1 cellular context compared by ENCODE assay signal in the genomic region with DNA sequence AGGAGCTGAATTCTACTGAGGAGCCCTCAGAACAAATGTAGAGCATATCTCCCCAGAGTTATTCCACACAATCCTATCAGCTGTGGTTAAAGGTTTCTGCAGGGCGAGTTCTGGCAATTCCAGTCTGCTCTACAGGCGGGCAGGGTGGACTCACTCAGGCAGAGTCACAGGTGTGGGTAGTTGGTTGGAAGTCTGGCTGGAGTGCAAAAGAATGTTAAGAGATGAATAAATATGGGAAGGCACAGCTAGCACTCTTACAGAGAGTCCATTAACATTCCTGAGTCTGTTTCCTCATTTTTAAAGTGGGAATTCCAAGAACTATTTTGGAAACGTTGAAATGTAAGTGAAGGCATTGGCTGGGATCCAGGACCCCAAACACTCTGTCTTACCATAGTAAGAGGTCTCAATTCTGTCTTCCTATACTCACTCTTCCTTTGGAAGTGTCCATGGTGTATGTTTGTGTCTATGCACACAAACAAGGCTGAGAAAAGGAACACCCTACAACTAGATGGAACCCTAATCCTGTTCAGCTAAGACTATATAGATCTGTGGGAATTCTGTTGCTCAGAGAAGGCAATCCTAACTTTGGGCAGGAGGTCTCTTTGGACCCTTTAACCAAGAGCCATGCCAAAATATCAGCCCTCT.
TF ChIP-seq lines count a peak whose summit lies in the region.

No MANE protein-coding gene starts in this region.

TF ChIP-seq in WTC11, 78 proteins besides CTCF, POLR2A, EP300 and RAD21 (continued from another document):
- TF ChIP-seq, protein P1, sequence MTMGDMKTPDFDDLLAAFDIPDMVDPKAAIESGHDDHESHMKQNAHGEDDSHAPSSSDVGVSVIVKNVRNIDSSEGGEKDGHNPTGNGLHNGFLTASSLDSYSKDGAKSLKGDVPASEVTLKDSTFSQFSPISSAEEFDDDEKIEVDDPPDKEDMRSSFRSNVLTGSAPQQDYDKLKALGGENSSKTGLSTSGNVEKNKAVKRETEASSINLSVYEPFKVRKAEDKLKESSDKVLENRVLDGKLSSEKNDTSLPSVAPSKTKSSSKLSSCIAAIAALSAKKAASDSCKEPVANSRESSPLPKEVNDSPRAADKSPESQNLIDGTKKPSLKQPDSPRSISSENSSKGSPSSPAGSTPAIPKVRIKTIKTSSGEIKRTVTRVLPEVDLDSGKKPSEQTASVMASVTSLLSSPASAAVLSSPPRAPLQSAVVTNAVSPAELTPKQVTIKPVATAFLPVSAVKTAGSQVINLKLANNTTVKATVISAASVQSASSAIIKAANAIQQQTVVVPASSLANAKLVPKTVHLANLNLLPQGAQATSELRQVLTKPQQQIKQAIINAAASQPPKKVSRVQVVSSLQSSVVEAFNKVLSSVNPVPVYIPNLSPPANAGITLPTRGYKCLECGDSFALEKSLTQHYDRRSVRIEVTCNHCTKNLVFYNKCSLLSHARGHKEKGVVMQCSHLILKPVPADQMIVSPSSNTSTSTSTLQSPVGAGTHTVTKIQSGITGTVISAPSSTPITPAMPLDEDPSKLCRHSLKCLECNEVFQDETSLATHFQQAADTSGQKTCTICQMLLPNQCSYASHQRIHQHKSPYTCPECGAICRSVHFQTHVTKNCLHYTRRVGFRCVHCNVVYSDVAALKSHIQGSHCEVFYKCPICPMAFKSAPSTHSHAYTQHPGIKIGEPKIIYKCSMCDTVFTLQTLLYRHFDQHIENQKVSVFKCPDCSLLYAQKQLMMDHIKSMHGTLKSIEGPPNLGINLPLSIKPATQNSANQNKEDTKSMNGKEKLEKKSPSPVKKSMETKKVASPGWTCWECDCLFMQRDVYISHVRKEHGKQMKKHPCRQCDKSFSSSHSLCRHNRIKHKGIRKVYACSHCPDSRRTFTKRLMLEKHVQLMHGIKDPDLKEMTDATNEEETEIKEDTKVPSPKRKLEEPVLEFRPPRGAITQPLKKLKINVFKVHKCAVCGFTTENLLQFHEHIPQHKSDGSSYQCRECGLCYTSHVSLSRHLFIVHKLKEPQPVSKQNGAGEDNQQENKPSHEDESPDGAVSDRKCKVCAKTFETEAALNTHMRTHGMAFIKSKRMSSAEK (CRISPR knock-in tag; IDR thresholded peaks at IDR 0.05; ENCODE audit: borderline replicate concordance) = no peak
- TF ChIP-seq, protein P2, sequence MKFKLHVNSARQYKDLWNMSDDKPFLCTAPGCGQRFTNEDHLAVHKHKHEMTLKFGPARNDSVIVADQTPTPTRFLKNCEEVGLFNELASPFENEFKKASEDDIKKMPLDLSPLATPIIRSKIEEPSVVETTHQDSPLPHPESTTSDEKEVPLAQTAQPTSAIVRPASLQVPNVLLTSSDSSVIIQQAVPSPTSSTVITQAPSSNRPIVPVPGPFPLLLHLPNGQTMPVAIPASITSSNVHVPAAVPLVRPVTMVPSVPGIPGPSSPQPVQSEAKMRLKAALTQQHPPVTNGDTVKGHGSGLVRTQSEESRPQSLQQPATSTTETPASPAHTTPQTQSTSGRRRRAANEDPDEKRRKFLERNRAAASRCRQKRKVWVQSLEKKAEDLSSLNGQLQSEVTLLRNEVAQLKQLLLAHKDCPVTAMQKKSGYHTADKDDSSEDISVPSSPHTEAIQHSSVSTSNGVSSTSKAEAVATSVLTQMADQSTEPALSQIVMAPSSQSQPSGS (CRISPR knock-in tag; IDR thresholded peaks at IDR 0.05; ENCODE audit: borderline replicate concordance, low read depth) = no peak
- TF ChIP-seq NFATC4 (CRISPR knock-in tag; IDR thresholded peaks at IDR 0.05) (no peak), ZNF263 (CRISPR knock-in tag; IDR thresholded peaks at IDR 0.05; ENCODE audit: low read depth) (no peak), EMX1 (CRISPR knock-in tag; IDR thresholded peaks at IDR 0.05) (no peak), ZBTB21 (CRISPR knock-in tag; IDR thresholded peaks at IDR 0.05; ENCODE audit: borderline replicate concordance) (no peak), FOXP1 (CRISPR knock-in tag; IDR thresholded peaks at IDR 0.05; ENCODE audit: borderline replicate concordance) (no peak), SP1 (CRISPR knock-in tag; conservative IDR thresholded peaks at IDR 0.05) (no peak)
- TF ChIP-seq, protein P3, sequence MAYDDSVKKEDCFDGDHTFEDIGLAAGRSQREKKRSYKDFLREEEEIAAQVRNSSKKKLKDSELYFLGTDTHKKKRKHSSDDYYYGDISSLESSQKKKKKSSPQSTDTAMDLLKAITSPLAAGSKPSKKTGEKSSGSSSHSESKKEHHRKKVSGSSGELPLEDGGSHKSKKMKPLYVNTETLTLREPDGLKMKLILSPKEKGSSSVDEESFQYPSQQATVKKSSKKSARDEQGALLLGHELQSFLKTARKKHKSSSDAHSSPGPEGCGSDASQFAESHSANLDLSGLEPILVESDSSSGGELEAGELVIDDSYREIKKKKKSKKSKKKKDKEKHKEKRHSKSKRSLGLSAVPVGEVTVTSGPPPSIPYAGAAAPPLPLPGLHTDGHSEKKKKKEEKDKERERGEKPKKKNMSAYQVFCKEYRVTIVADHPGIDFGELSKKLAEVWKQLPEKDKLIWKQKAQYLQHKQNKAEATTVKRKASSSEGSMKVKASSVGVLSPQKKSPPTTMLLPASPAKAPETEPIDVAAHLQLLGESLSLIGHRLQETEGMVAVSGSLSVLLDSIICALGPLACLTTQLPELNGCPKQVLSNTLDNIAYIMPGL (CRISPR knock-in tag; IDR thresholded peaks at IDR 0.05) = no peak
- TF ChIP-seq, protein P4, sequence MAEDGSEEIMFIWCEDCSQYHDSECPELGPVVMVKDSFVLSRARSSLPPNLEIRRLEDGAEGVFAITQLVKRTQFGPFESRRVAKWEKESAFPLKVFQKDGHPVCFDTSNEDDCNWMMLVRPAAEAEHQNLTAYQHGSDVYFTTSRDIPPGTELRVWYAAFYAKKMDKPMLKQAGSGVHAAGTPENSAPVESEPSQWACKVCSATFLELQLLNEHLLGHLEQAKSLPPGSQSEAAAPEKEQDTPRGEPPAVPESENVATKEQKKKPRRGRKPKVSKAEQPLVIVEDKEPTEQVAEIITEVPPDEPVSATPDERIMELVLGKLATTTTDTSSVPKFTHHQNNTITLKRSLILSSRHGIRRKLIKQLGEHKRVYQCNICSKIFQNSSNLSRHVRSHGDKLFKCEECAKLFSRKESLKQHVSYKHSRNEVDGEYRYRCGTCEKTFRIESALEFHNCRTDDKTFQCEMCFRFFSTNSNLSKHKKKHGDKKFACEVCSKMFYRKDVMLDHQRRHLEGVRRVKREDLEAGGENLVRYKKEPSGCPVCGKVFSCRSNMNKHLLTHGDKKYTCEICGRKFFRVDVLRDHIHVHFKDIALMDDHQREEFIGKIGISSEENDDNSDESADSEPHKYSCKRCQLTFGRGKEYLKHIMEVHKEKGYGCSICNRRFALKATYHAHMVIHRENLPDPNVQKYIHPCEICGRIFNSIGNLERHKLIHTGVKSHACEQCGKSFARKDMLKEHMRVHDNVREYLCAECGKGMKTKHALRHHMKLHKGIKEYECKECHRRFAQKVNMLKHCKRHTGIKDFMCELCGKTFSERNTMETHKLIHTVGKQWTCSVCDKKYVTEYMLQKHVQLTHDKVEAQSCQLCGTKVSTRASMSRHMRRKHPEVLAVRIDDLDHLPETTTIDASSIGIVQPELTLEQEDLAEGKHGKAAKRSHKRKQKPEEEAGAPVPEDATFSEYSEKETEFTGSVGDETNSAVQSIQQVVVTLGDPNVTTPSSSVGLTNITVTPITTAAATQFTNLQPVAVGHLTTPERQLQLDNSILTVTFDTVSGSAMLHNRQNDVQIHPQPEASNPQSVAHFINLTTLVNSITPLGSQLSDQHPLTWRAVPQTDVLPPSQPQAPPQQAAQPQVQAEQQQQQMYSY (CRISPR knock-in tag; IDR thresholded peaks at IDR 0.05) = no peak
- TF ChIP-seq, protein P5, sequence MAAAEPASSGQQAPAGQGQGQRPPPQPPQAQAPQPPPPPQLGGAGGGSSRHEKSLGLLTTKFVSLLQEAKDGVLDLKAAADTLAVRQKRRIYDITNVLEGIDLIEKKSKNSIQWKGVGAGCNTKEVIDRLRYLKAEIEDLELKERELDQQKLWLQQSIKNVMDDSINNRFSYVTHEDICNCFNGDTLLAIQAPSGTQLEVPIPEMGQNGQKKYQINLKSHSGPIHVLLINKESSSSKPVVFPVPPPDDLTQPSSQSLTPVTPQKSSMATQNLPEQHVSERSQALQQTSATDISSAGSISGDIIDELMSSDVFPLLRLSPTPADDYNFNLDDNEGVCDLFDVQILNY (CRISPR knock-in tag; IDR thresholded peaks at IDR 0.05) = no peak
